Comparison of ENCODE assay signal across 18 cellular contexts in genomic region chr4:168811207-168811606, GRCh38.
DNase-seq lines count a peak whose midpoint lies in the region; ATAC-seq and TF ChIP-seq lines count a peak whose summit lies in the region.
"Had no signal": no experiment of that assay in that cellular context is flagged by ENCODE, and none has a peak within 500 bp of the region (broad histone marks: within the 10 kb centered on the region; RNA-seq: fewer than 3 reads in every experiment).

No MANE protein-coding gene starts in this region.

- H3K4me1 Mint-ChIP-seq in osteocyte (ENCODE audit: unreplicated experiment) (peaks cover 75% of the 10 kb centered on the region), Calu3 (ENCODE audit: low read depth, unreplicated experiment) (peaks cover 19% of the 10 kb centered on the region)
- H3K4me1 Mint-ChIP-seq: activated T-helper 17 cell treated with anti-CD3 and anti-CD28 coated beads, Interleukin-2, amount 50 U/mL, for 72 hours had no signal

- peaks cover 24 to 53% (median 53%) of the 10 kb centered on the region in 4 donors for H3K4me1 ChIP-seq in esophagus muscularis mucosa
- peaks cover 28% of the 10 kb centered on the region for H3K4me1 ChIP-seq in vagina

- ATAC-seq in Right ventricle myocardium superior (ENCODE audit: poor library complexity), result peak; percentile 6
- ATAC-seq: activated T-helper 17 cell treated with anti-CD3 and anti-CD28 coated beads, Interleukin-2, amount 50 U/mL, for 72 hours; PC-3; T-cell had no signal

- H3K36me3 ChIP-seq in esophagus muscularis mucosa (no peaks in the 10 kb centered on the region), vagina (no peaks in the 10 kb centered on the region)
- H3K36me3 ChIP-seq: WERI-Rb-1 had no signal

- intact Hi-C loops in Right ventricle myocardium superior (cut with DNase I), result no loop called here
- intact Hi-C loops in cardiac septum (cut with DNase I), result loop anchor here (10.0 kb wide), 1 partner anchor 226 kb away; no protein-coding TSS in a partner anchor
- intact Hi-C loops in esophagus muscularis mucosa (cut with DNase I), result loop anchor here (5.0 kb wide), 1 partner anchor 94 kb away; no protein-coding TSS in a partner anchor
- intact Hi-C loops in vagina (cut with DNase I), result loop anchor here (10.0 kb wide), 1 partner anchor 46 kb away; no protein-coding TSS in a partner anchor
- intact Hi-C loops in Calu3 (cut with micrococcal nuclease; ENCODE audit: unreplicated experiment), result no loop called here

- TF ChIP-seq CTCF in esophagus muscularis mucosa (IDR thresholded peaks at IDR 0.05) (no peak), osteocyte (IDR thresholded peaks at IDR 0.05) (no peak), vagina (IDR thresholded peaks at IDR 0.05) (no peak), Calu3 (IDR thresholded peaks at IDR 0.05; ENCODE audit: unreplicated experiment) (no peak)

- no peak overlapping the region for H3K4me3 Mint-ChIP-seq in osteocyte (ENCODE audit: unreplicated experiment)
- no peak overlapping the region for H3K4me3 Mint-ChIP-seq in Calu3 (ENCODE audit: low read depth, unreplicated experiment)
- H3K4me3 Mint-ChIP-seq: activated T-helper 17 cell treated with anti-CD3 and anti-CD28 coated beads, Interleukin-2, amount 50 U/mL, for 72 hours; CD4-positive, alpha-beta T cell; T-cell had no signal

- H3K9me3 ChIP-seq in esophagus muscularis mucosa (no peaks in the 10 kb centered on the region), vagina (no peaks in the 10 kb centered on the region)

- CTCF ChIA-PET in Calu3 (lab: Charles Lee), result no interaction called here

- DNase-seq in Right ventricle myocardium superior, result no peak
- DNase-seq in cardiac septum (ENCODE audit: low spot score), result no peak
- DNase-seq in esophagus muscularis mucosa (ENCODE audit: extremely low spot score), result no peak
- no peak for DNase-seq in osteocyte (ENCODE audit: extremely low spot score, unreplicated experiment)
- DNase-seq in vagina (ENCODE audit: extremely low spot score in 2 of 2), result no peak
- DNase-seq in Calu3, result no peak
- DNase-seq in glomerular visceral epithelial cell (ENCODE audit: extremely low spot score), result no peak
- DNase-seq in NCI-H2227 (lab: John Stamatoyannopoulos, UW; ENCODE audit: unreplicated experiment), result no peak
- DNase-seq: ACHN; activated CD8-positive, alpha-beta memory T cell treated with anti-CD3 and anti-CD28 coated beads for 24 hours; CD4-positive, alpha-beta T cell; MM.1S; NCI-H187 treated with DMSO at 0.1 percent for 48 hours; PC-3; stimulated activated CD4-positive, alpha-beta T cell treated with anti-CD3 and anti-CD28 coated beads, Interleukin-2, amount 100 ng/mL, for 48 hours; T-cell; WERI-Rb-1 had no signal

- H3K27me3 ChIP-seq in esophagus muscularis mucosa (no peaks in the 10 kb centered on the region), vagina (no peaks in the 10 kb centered on the region)

- H3K36me3 Mint-ChIP-seq in osteocyte (ENCODE audit: unreplicated experiment), result peaks cover 9% of the 10 kb centered on the region
- H3K36me3 Mint-ChIP-seq in Calu3 (ENCODE audit: insufficient read depth, unreplicated experiment), result no peaks in the 10 kb centered on the region
- H3K36me3 Mint-ChIP-seq: T-cell had no signal

- TF ChIP-seq EP300 in esophagus muscularis mucosa (IDR thresholded peaks at IDR 0.05), result no peak

- H3K27ac ChIP-seq in esophagus muscularis mucosa (replicated peaks in 1 of 4) (peak overlapping the region; percentile 88 to 90 (median 90)), vagina (peak overlapping the region; percentile 34)
- H3K27ac ChIP-seq: WERI-Rb-1 had no signal

- TF ChIP-seq POLR2A in esophagus muscularis mucosa (IDR thresholded peaks at IDR 0.05; ENCODE audit: low read depth) (no peak), vagina (IDR thresholded peaks at IDR 0.05) (no peak)

- H3K27ac Mint-ChIP-seq in osteocyte (ENCODE audit: unreplicated experiment), result peak overlapping the region; percentile 95
- no peak overlapping the region for H3K27ac Mint-ChIP-seq in Calu3 (ENCODE audit: unreplicated experiment)
- H3K27ac Mint-ChIP-seq: activated T-helper 17 cell treated with anti-CD3 and anti-CD28 coated beads, Interleukin-2, amount 50 U/mL, for 72 hours; CD4-positive, alpha-beta T cell; T-cell had no signal

- H3K4me3 ChIP-seq in esophagus muscularis mucosa (no peak overlapping the region), vagina (no peak overlapping the region)

- no TSS peak for BruUV-seq in Calu3 (replicated peaks; lab: Mats Ljungman, UMichigan)

- H3K27me3 Mint-ChIP-seq in osteocyte (ENCODE audit: unreplicated experiment) (no peaks in the 10 kb centered on the region), Calu3 (ENCODE audit: unreplicated experiment) (peaks cover 14% of the 10 kb centered on the region)

- WGBS in esophagus muscularis mucosa, result 83% methylated on average over 3 of the region's 3 CpGs

- H3K9me3 Mint-ChIP-seq in osteocyte (ENCODE audit: unreplicated experiment), result no peaks in the 10 kb centered on the region
- peaks cover 4% of the 10 kb centered on the region for H3K9me3 Mint-ChIP-seq in Calu3 (ENCODE audit: low read depth, unreplicated experiment)
- H3K9me3 Mint-ChIP-seq: activated T-helper 17 cell treated with anti-CD3 and anti-CD28 coated beads, Interleukin-2, amount 50 U/mL, for 72 hours; CD4-positive, alpha-beta T cell; T-cell had no signal

Comparison
In these comparisons a context has a peak if more than half of its experiments do, and no peak if none do; other contexts are left out.
1. intact Hi-C loops: an anchor here in cardiac septum (10.0 kb wide), esophagus muscularis mucosa (5.0 kb wide) and vagina (10.0 kb wide); none called in Right ventricle myocardium superior and Calu3.